ENCODE assay signal across 11 cellular contexts in genomic region chr10:50510517-50511473, GRCh38.
DNase-seq lines count a peak whose midpoint lies in the region; ATAC-seq and TF ChIP-seq lines count a peak whose summit lies in the region.
"Had no signal": no experiment of that assay in that cellular context is flagged by ENCODE, and none has a peak within 500 bp of the region (broad histone marks: within the 10 kb centered on the region; RNA-seq: fewer than 3 reads in every experiment).

No MANE protein-coding gene starts in this region.

- no peaks in the 10 kb centered on the region for H3K27me3 Mint-ChIP-seq in activated naive CD4-positive, alpha-beta T cell treated with anti-CD3 and anti-CD28 coated beads, Interleukin-2, amount 10 ng/mL, durations not matched to agents 7 days and 5 days
- no peaks in the 10 kb centered on the region for H3K27me3 Mint-ChIP-seq in activated naive CD4-positive, alpha-beta T cell treated with anti-CD3 and anti-CD28 coated beads for 36 hours (ENCODE audit: low read depth)
- H3K27me3 Mint-ChIP-seq in activated CD8-positive, alpha-beta T cell treated with anti-CD3 and anti-CD28 coated beads for 36 hours: no peaks in the 10 kb centered on the region

- H3K4me3 Mint-ChIP-seq in activated naive CD4-positive, alpha-beta T cell treated with anti-CD3 and anti-CD28 coated beads, Interleukin-2, amount 10 ng/mL, durations not matched to agents 7 days and 5 days: no peak overlapping the region
- no peak overlapping the region for H3K4me3 Mint-ChIP-seq in activated naive CD4-positive, alpha-beta T cell treated with anti-CD3 and anti-CD28 coated beads for 36 hours
- no peak overlapping the region for H3K4me3 Mint-ChIP-seq in activated CD8-positive, alpha-beta T cell treated with anti-CD3 and anti-CD28 coated beads for 36 hours

- H3K27ac ChIP-seq in hepatocyte (peak overlapping the region; percentile 29), OCI-LY7 (ENCODE audit: low read depth, low read length, poor library complexity, severe bottlenecking) (no peak overlapping the region)
- H3K27ac ChIP-seq: ascending aorta, thyroid gland had no signal

- peaks cover 4% of the 10 kb centered on the region for H3K36me3 Mint-ChIP-seq in activated naive CD4-positive, alpha-beta T cell treated with anti-CD3 and anti-CD28 coated beads, Interleukin-2, amount 10 ng/mL, durations not matched to agents 7 days and 5 days
- H3K36me3 Mint-ChIP-seq in activated naive CD4-positive, alpha-beta T cell treated with anti-CD3 and anti-CD28 coated beads for 36 hours (ENCODE audit: low read depth): peaks cover 4% of the 10 kb centered on the region
- no peaks in the 10 kb centered on the region for H3K36me3 Mint-ChIP-seq in activated CD8-positive, alpha-beta T cell treated with anti-CD3 and anti-CD28 coated beads for 36 hours (ENCODE audit: low read depth)

- H3K36me3 ChIP-seq in hepatocyte (replicated peaks; ENCODE audit: insufficient read depth, low read depth): no peaks in the 10 kb centered on the region
- H3K36me3 ChIP-seq in OCI-LY7 (ENCODE audit: insufficient read depth, low read length): no peaks in the 10 kb centered on the region
- H3K36me3 ChIP-seq: ascending aorta, thyroid gland had no signal

- peaks cover 38% of the 10 kb centered on the region for H3K4me1 Mint-ChIP-seq in activated naive CD4-positive, alpha-beta T cell treated with anti-CD3 and anti-CD28 coated beads, Interleukin-2, amount 10 ng/mL, durations not matched to agents 7 days and 5 days
- H3K4me1 Mint-ChIP-seq in activated naive CD4-positive, alpha-beta T cell treated with anti-CD3 and anti-CD28 coated beads for 36 hours (ENCODE audit: low read depth): peaks cover 53% of the 10 kb centered on the region
- peaks cover 78% of the 10 kb centered on the region for H3K4me1 Mint-ChIP-seq in activated CD8-positive, alpha-beta T cell treated with anti-CD3 and anti-CD28 coated beads for 36 hours (ENCODE audit: low read depth)

- H3K9me3 ChIP-seq in hepatocyte (ENCODE audit: low read depth) (no peaks in the 10 kb centered on the region), OCI-LY7 (ENCODE audit: low read length) (no peaks in the 10 kb centered on the region)
- H3K9me3 ChIP-seq: ascending aorta, mucosa of descending colon, thyroid gland had no signal

- peaks cover 7% of the 10 kb centered on the region for H3K4me1 ChIP-seq in hepatocyte (ENCODE audit: insufficient read depth)
- peaks cover 5% of the 10 kb centered on the region for H3K4me1 ChIP-seq in OCI-LY7 (ENCODE audit: insufficient read depth, low read length, poor library complexity, severe bottlenecking)

- 77% methylated on average over 3 of the region's 3 CpGs for whole genome bisulfite sequencing in hepatocyte (ENCODE audit: low lambda C conversion rate, missing lambda C conversion rate)

- H3K27ac Mint-ChIP-seq in activated naive CD4-positive, alpha-beta T cell treated with anti-CD3 and anti-CD28 coated beads, Interleukin-2, amount 10 ng/mL, durations not matched to agents 7 days and 5 days: peak overlapping the region; percentile 64
- H3K27ac Mint-ChIP-seq in activated naive CD4-positive, alpha-beta T cell treated with anti-CD3 and anti-CD28 coated beads for 36 hours: no peak overlapping the region
- H3K27ac Mint-ChIP-seq in activated CD8-positive, alpha-beta T cell treated with anti-CD3 and anti-CD28 coated beads for 36 hours: peak overlapping the region; percentile 5

- intact Hi-C loops in activated naive CD4-positive, alpha-beta T cell treated with anti-CD3 and anti-CD28 coated beads for 36 hours (cut with micrococcal nuclease): no loop called here
- intact Hi-C loops in activated CD8-positive, alpha-beta T cell treated with anti-CD3 and anti-CD28 coated beads for 36 hours (cut with micrococcal nuclease): no loop called here
- intact Hi-C loops in OCI-LY7 (cut with micrococcal nuclease; ENCODE audit: unreplicated experiment): no loop called here

- no peak overlapping the region for H2AFZ ChIP-seq in hepatocyte
- no peak overlapping the region for H2AFZ ChIP-seq in OCI-LY7 (ENCODE audit: low read length)

- CTCF ChIA-PET in activated naive CD4-positive, alpha-beta T cell treated with anti-CD3 and anti-CD28 coated beads, Interleukin-2, amount 10 ng/mL, durations not matched to agents 7 days and 5 days (lab: Charles Lee): no interaction called here
- CTCF ChIA-PET in activated naive CD4-positive, alpha-beta T cell treated with anti-CD3 and anti-CD28 coated beads for 36 hours (lab: Charles Lee): no interaction called here
- CTCF ChIA-PET in activated CD8-positive, alpha-beta T cell treated with anti-CD3 and anti-CD28 coated beads for 36 hours (lab: Charles Lee): no interaction called here
- CTCF ChIA-PET in OCI-LY7 (lab: Charles Lee; ENCODE audit: unreplicated experiment): no interaction called here

- H3K27me3 ChIP-seq in hepatocyte: no peaks in the 10 kb centered on the region
- H3K27me3 ChIP-seq: ascending aorta, thyroid gland had no signal

- ATAC-seq in activated CD8-positive, alpha-beta T cell treated with anti-CD3 and anti-CD28 coated beads for 36 hours: no peak
- ATAC-seq in GM19035 (IDR thresholded peaks at IDR 0.05; ENCODE audit: unreplicated experiment): no peak
- ATAC-seq in HG02938 (IDR thresholded peaks at IDR 0.05; ENCODE audit: unreplicated experiment): no peak
- ATAC-seq: mucosa of descending colon had no signal

- H3K4me2 ChIP-seq in hepatocyte (no peak overlapping the region), OCI-LY7 (ENCODE audit: low read length) (no peak overlapping the region)

- no peaks in the 10 kb centered on the region for H3K9me3 Mint-ChIP-seq in activated naive CD4-positive, alpha-beta T cell treated with anti-CD3 and anti-CD28 coated beads, Interleukin-2, amount 10 ng/mL, durations not matched to agents 7 days and 5 days
- H3K9me3 Mint-ChIP-seq in activated naive CD4-positive, alpha-beta T cell treated with anti-CD3 and anti-CD28 coated beads for 36 hours: no peaks in the 10 kb centered on the region
- no peaks in the 10 kb centered on the region for H3K9me3 Mint-ChIP-seq in activated CD8-positive, alpha-beta T cell treated with anti-CD3 and anti-CD28 coated beads for 36 hours

- no peaks in the 10 kb centered on the region for H3K9me2 ChIP-seq in hepatocyte (replicated peaks; ENCODE audit: insufficient read depth)
- 0 out of 2 replicates have a peak, but pooled peaks cover 3% of the 10 kb centered on the region for H3K9me2 ChIP-seq in OCI-LY7 (ENCODE audit: insufficient read depth, low read length)

- no peak for TF ChIP-seq CTCF in activated CD8-positive, alpha-beta T cell treated with anti-CD3 and anti-CD28 coated beads for 36 hours (IDR thresholded peaks at IDR 0.05)
- TF ChIP-seq CTCF in hepatocyte (IDR thresholded peaks at IDR 0.05; ENCODE audit: poor library complexity): no peak
- no peak for TF ChIP-seq CTCF in OCI-LY7 (conservative IDR thresholded peaks at IDR 0.05; ENCODE audit: low read length)

- POLR2A ChIA-PET in activated CD8-positive, alpha-beta T cell treated with anti-CD3 and anti-CD28 coated beads for 36 hours (lab: Charles Lee): no interaction called here
- POLR2A ChIA-PET in OCI-LY7 (lab: Charles Lee): no interaction called here

- H4K20me1 ChIP-seq in hepatocyte (ENCODE audit: insufficient read depth, poor library complexity, severe bottlenecking): no peaks in the 10 kb centered on the region
- H4K20me1 ChIP-seq in OCI-LY7 (ENCODE audit: insufficient read depth, low read length): no peaks in the 10 kb centered on the region

- no peak for DNase-seq in activated naive CD4-positive, alpha-beta T cell treated with anti-CD3 and anti-CD28 coated beads, Interleukin-2, amount 10 ng/mL, durations not matched to agents 7 days and 5 days
- no peak for DNase-seq in activated naive CD4-positive, alpha-beta T cell treated with anti-CD3 and anti-CD28 coated beads for 36 hours
- no peak for DNase-seq in activated CD8-positive, alpha-beta T cell treated with anti-CD3 and anti-CD28 coated beads for 36 hours
- DNase-seq in hepatocyte (ENCODE audit: low spot score) (no peak), superior temporal gyrus (ENCODE audit: extremely low spot score) (peak; percentile 86), OCI-LY7 (ENCODE audit: low spot score) (no peak)
- DNase-seq: mucosa of descending colon, thyroid gland had no signal

- no TSS peak for BruUV-seq in OCI-LY7 (replicated peaks; lab: Mats Ljungman, UMichigan)

- H3K79me2 ChIP-seq in hepatocyte (peaks cover 26% of the 10 kb centered on the region), OCI-LY7 (ENCODE audit: insufficient read depth, low read depth, low read length) (no peaks in the 10 kb centered on the region)

- H3K4me3 ChIP-seq in hepatocyte: no peak overlapping the region
- H3K4me3 ChIP-seq in OCI-LY7 (ENCODE audit: low read depth, low read length, poor library complexity, severe bottlenecking): no peak overlapping the region
- H3K4me3 ChIP-seq: ascending aorta, mucosa of descending colon, thyroid gland had no signal
